9 cellular contexts compared by ENCODE assay signal in genomic region chr3:72336821-72337479, GRCh38.
DNase-seq lines count a peak whose midpoint lies in the region; ATAC-seq, FAIRE-seq and TF ChIP-seq lines count a peak whose summit lies in the region.
"Had no signal": no experiment of that assay in that cellular context is flagged by ENCODE, and none has a peak within 500 bp of the region (broad histone marks: within the 10 kb centered on the region; RNA-seq: fewer than 3 reads in every experiment).

No MANE protein-coding gene starts in this region.

- H3K9me3 ChIP-seq in astrocyte (ENCODE audit: insufficient read depth, low read depth, low read length) (peaks cover 18% of the 10 kb centered on the region), testis (no peaks in the 10 kb centered on the region)

- no peaks in the 10 kb centered on the region for H3K9me3 Mint-ChIP-seq in astrocyte (ENCODE audit: unreplicated experiment)
- H3K9me3 Mint-ChIP-seq in activated T-cell treated with anti-CD3 and anti-CD28 coated beads, Interleukin-2, amount 50 U/mL, for 72 hours: no peaks in the 10 kb centered on the region

- no peaks in the 10 kb centered on the region for H3K79me2 ChIP-seq in astrocyte (ENCODE audit: insufficient read depth, low read length)

- peak overlapping the region; percentile 55 for H3K4me2 ChIP-seq in astrocyte (ENCODE audit: low read length)
- H3K4me2 ChIP-seq: PC-9 had no signal

- no peaks in the 10 kb centered on the region for H3K36me3 Mint-ChIP-seq in astrocyte (ENCODE audit: low read depth, unreplicated experiment)
- peaks cover 0 to 3% of the 10 kb centered on the region in 2 donors for H3K36me3 Mint-ChIP-seq in activated T-cell treated with anti-CD3 and anti-CD28 coated beads, Interleukin-2, amount 50 U/mL, for 72 hours (ENCODE audit: insufficient read depth in 2 of 2)

- ATAC-seq in activated T-cell treated with anti-CD3 and anti-CD28 coated beads, Interleukin-2, amount 50 U/mL, for 72 hours (replicated peaks in 1 of 2): no peak
- ATAC-seq in GM21390 (IDR thresholded peaks at IDR 0.05; ENCODE audit: unreplicated experiment): no peak

- DNase-seq in NCI-H187 (lab: John Stamatoyannopoulos, UW) (peak; percentile 20 to 34), NCI-H187 treated with DMSO at 0.1 percent for 48 hours (lab: John Stamatoyannopoulos, UW) (no peak), astrocyte (ENCODE audit: low read depth) (peak; percentile 52), iPS-NIHi7 (ENCODE audit: extremely low spot score) (peak; percentile 73), testis (peak; percentile 89)
- DNase-seq in activated T-cell treated with anti-CD3 and anti-CD28 coated beads, Interleukin-2, amount 50 U/mL, for 72 hours: no peak
- no peak for DNase-seq in stimulated activated CD4-positive, alpha-beta T cell treated with anti-CD3 and anti-CD28 coated beads, Interleukin-4, amount 100 ng/mL, for 1 hour

- H3K4me1 ChIP-seq in astrocyte (ENCODE audit: insufficient read depth, low read length) (peaks cover 15% of the 10 kb centered on the region), testis (peaks cover 25% of the 10 kb centered on the region)

- peaks cover 21% of the 10 kb centered on the region for H3K27me3 Mint-ChIP-seq in astrocyte (ENCODE audit: low read depth, unreplicated experiment)
- H3K27me3 Mint-ChIP-seq in activated T-cell treated with anti-CD3 and anti-CD28 coated beads, Interleukin-2, amount 50 U/mL, for 72 hours (ENCODE audit: low read depth): no peaks in the 10 kb centered on the region

- H3K27ac ChIP-seq in astrocyte (ENCODE audit: low read depth, low read length) (no peak overlapping the region), testis (peak overlapping the region in 1 of 2 donors; percentile 30)
- H3K27ac ChIP-seq: PC-9 had no signal

- peak overlapping the region; percentile 42 for H2AFZ ChIP-seq in astrocyte (ENCODE audit: low read depth, low read length)
- H2AFZ ChIP-seq: PC-9 had no signal

- H3K27me3 ChIP-seq in astrocyte (ENCODE audit: insufficient read depth, low read length): peaks cover 2% of the 10 kb centered on the region
- H3K27me3 ChIP-seq in testis: no peaks in the 10 kb centered on the region

- intact Hi-C loops in testis (cut with DNase I; ENCODE audit: low total_unique reads): no loop called here

- H3K36me3 ChIP-seq in astrocyte (ENCODE audit: insufficient read depth, low read length) (no peaks in the 10 kb centered on the region), testis (ENCODE audit: low read depth, missing control alignments) (no peaks in the 10 kb centered on the region)

- no peak for TF ChIP-seq CTCF in astrocyte (IDR thresholded peaks at IDR 0.05; ENCODE audit: insufficient read depth, low read depth, low read length)
- no peak for TF ChIP-seq CTCF in testis (IDR thresholded peaks at IDR 0.05)

- 25% methylated on average over 24 of the region's 24 CpGs for WGBS in testis, 2 donors

- H4K20me1 ChIP-seq in astrocyte (ENCODE audit: insufficient read depth, low read length): no peaks in the 10 kb centered on the region

- TF ChIP-seq POLR2A in testis (IDR thresholded peaks at IDR 0.05): no peak

- no peak overlapping the region for H3K27ac Mint-ChIP-seq in astrocyte (ENCODE audit: unreplicated experiment)
- H3K27ac Mint-ChIP-seq in activated T-cell treated with anti-CD3 and anti-CD28 coated beads, Interleukin-2, amount 50 U/mL, for 72 hours: no peak overlapping the region

- H3K4me1 Mint-ChIP-seq in astrocyte (ENCODE audit: low read depth, unreplicated experiment): peaks cover 3% of the 10 kb centered on the region
- H3K4me1 Mint-ChIP-seq in activated T-cell treated with anti-CD3 and anti-CD28 coated beads, Interleukin-2, amount 50 U/mL, for 72 hours (ENCODE audit: low read depth): peaks cover 9% of the 10 kb centered on the region

- no peak overlapping the region for H3K9ac ChIP-seq in astrocyte (ENCODE audit: low read length)

- FAIRE-seq in astrocyte (lab: Jason Lieb, UNC): no peak

- H3K4me3 ChIP-seq in astrocyte (ENCODE audit: insufficient read depth, low read depth, low read length) (peak overlapping the region; percentile 5), testis (no peak overlapping the region)
- H3K4me3 ChIP-seq: PC-9 had no signal

- no peak overlapping the region for H3K4me3 Mint-ChIP-seq in astrocyte (ENCODE audit: unreplicated experiment)
- no peak overlapping the region for H3K4me3 Mint-ChIP-seq in activated T-cell treated with anti-CD3 and anti-CD28 coated beads, Interleukin-2, amount 50 U/mL, for 72 hours

Comparison
In these comparisons a context has a peak if more than half of its experiments do, and no peak if none do; other contexts are left out.
1. DNase-seq: peak in NCI-H187 (2 of 2), astrocyte (single experiment), iPS-NIHi7 (single experiment) and testis (single experiment); none in NCI-H187 treated with DMSO at 0.1 percent for 48 hours (single experiment), activated T-cell treated with anti-CD3 and anti-CD28 coated beads, Interleukin-2, amount 50 U/mL, for 72 hours (0 of 2) and stimulated activated CD4-positive, alpha-beta T cell treated with anti-CD3 and anti-CD28 coated beads, Interleukin-4, amount 100 ng/mL, for 1 hour (single experiment).